Comparison of ENCODE assay signal across 1 cellular context in the genomic region with DNA sequence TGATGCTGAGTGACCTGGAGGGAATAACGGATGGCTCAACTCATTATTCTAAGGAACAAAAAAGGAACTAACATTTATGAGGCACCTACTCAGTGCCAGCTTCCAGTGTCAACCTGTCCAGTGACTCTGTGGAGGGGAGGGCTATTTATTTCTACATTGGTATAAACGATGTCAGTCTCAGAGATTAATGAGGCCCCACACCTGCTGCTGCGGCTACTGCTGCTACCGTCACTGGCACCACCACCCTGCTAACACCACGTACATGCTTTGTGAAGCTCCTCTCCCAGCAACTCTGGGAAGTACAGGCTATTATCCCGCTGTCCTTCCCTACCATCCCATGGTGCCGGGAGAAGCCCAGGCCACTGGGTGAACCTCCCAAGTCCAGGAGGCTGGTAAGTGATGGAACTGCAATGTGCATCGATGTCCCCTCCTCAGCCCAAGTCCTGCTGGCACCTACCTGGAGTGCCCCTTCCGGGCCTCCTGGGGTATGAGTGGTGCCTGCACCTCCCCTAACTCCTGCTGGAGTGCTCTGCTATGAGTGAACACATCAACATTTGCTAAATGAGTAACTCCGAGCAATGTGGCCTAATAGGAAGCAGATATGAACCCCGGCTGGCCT.
TF ChIP-seq lines count a peak whose summit lies in the region.

No MANE protein-coding gene starts in this region.

TF ChIP-seq in GM23338, 12 proteins besides CTCF, POLR2A, EP300 and RAD21 (continued from another document):
- TF ChIP-seq, protein P1, sequence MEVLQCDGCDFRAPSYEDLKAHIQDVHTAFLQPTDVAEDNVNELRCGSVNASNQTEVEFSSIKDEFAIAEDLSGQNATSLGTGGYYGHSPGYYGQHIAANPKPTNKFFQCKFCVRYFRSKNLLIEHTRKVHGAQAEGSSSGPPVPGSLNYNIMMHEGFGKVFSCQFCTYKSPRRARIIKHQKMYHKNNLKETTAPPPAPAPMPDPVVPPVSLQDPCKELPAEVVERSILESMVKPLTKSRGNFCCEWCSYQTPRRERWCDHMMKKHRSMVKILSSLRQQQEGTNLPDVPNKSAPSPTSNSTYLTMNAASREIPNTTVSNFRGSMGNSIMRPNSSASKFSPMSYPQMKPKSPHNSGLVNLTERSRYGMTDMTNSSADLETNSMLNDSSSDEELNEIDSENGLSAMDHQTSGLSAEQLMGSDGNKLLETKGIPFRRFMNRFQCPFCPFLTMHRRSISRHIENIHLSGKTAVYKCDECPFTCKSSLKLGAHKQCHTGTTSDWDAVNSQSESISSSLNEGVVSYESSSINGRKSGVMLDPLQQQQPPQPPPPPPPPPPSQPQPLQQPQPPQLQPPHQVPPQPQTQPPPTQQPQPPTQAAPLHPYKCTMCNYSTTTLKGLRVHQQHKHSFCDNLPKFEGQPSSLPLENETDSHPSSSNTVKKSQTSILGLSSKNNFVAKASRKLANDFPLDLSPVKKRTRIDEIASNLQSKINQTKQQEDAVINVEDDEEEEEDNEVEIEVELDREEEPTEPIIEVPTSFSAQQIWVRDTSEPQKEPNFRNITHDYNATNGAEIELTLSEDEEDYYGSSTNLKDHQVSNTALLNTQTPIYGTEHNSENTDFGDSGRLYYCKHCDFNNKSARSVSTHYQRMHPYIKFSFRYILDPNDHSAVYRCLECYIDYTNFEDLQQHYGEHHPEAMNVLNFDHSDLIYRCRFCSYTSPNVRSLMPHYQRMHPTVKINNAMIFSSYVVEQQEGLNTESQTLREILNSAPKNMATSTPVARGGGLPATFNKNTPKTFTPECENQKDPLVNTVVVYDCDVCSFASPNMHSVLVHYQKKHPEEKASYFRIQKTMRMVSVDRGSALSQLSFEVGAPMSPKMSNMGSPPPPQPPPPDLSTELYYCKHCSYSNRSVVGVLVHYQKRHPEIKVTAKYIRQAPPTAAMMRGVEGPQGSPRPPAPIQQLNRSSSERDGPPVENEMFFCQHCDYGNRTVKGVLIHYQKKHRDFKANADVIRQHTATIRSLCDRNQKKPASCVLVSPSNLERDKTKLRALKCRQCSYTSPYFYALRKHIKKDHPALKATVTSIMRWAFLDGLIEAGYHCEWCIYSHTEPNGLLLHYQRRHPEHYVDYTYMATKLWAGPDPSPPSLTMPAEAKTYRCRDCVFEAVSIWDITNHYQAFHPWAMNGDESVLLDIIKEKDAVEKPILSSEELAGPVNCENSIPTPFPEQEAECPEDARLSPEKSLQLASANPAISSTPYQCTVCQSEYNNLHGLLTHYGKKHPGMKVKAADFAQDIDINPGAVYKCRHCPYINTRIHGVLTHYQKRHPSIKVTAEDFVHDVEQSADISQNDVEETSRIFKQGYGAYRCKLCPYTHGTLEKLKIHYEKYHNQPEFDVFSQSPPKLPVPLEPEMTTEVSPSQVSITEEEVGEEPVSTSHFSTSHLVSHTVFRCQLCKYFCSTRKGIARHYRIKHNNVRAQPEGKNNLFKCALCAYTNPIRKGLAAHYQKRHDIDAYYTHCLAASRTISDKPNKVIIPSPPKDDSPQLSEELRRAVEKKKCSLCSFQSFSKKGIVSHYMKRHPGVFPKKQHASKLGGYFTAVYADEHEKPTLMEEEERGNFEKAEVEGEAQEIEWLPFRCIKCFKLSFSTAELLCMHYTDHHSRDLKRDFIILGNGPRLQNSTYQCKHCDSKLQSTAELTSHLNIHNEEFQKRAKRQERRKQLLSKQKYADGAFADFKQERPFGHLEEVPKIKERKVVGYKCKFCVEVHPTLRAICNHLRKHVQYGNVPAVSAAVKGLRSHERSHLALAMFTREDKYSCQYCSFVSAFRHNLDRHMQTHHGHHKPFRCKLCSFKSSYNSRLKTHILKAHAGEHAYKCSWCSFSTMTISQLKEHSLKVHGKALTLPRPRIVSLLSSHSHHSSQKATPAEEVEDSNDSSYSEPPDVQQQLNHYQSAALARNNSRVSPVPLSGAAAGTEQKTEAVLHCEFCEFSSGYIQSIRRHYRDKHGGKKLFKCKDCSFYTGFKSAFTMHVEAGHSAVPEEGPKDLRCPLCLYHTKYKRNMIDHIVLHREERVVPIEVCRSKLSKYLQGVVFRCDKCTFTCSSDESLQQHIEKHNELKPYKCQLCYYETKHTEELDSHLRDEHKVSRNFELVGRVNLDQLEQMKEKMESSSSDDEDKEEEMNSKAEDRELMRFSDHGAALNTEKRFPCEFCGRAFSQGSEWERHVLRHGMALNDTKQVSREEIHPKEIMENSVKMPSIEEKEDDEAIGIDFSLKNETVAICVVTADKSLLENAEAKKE (CRISPR knock-in tag; IDR thresholded peaks at IDR 0.05): no peak
- TF ChIP-seq ZNF114 (CRISPR knock-in tag; IDR thresholded peaks at IDR 0.05) (no peak), STAT1 (IDR thresholded peaks at IDR 0.05; ENCODE audit: unreplicated experiment) (no peak), ZNF331 (CRISPR knock-in tag; IDR thresholded peaks at IDR 0.05; ENCODE audit: low read depth) (no peak), CREB1 (CRISPR knock-in tag; IDR thresholded peaks at IDR 0.05; ENCODE audit: low read depth) (no peak)
- TF ChIP-seq, protein P2, sequence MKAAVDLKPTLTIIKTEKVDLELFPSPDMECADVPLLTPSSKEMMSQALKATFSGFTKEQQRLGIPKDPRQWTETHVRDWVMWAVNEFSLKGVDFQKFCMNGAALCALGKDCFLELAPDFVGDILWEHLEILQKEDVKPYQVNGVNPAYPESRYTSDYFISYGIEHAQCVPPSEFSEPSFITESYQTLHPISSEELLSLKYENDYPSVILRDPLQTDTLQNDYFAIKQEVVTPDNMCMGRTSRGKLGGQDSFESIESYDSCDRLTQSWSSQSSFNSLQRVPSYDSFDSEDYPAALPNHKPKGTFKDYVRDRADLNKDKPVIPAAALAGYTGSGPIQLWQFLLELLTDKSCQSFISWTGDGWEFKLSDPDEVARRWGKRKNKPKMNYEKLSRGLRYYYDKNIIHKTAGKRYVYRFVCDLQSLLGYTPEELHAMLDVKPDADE (IDR thresholded peaks at IDR 0.05): no peak
